28 cellular contexts compared by ENCODE assay signal in genomic region chr9:126318858-126319257, GRCh38.
"Had no signal": no experiment of that assay in that cellular context is flagged by ENCODE, and none has a peak within 500 bp of the region (broad histone marks: within the 10 kb centered on the region; RNA-seq: fewer than 3 reads in every experiment).

No MANE protein-coding gene starts in this region.

- H3K4me1 ChIP-seq: esophagus squamous epithelium, lower lobe of right lung, right lobe of liver, vagina had no signal

- H3K36me3 ChIP-seq: esophagus squamous epithelium, lower lobe of right lung, ovary, right lobe of liver, vagina had no signal

- H3K4me3 Mint-ChIP-seq: central memory CD8-positive, alpha-beta T cell; effector memory CD8-positive, alpha-beta T cell; immature natural killer cell; memory B cell; naive thymus-derived CD4-positive, alpha-beta T cell; nephron; stimulated activated effector memory CD8-positive, alpha-beta T cell treated with anti-CD3 and anti-CD28 coated beads, Interleukin-12 subunit alpha, Interleukin-12 subunit beta, amount 100 ng/mL, for 72 hours had no signal

- H3K27ac Mint-ChIP-seq: immature natural killer cell; memory B cell; nephron; stimulated activated effector memory CD8-positive, alpha-beta T cell treated with anti-CD3 and anti-CD28 coated beads, Interleukin-12 subunit alpha, Interleukin-12 subunit beta, amount 100 ng/mL, for 72 hours had no signal

- H3K27me3 ChIP-seq: esophagus squamous epithelium, ovary, right lobe of liver, vagina had no signal

- H3K36me3 Mint-ChIP-seq: memory B cell; stimulated activated effector memory CD8-positive, alpha-beta T cell treated with anti-CD3 and anti-CD28 coated beads, Interleukin-12 subunit alpha, Interleukin-12 subunit beta, amount 100 ng/mL, for 72 hours had no signal

- H3K27ac ChIP-seq: coronary artery, esophagus squamous epithelium, lower lobe of right lung, ovary, right lobe of liver, vagina had no signal

- H3K27me3 Mint-ChIP-seq: central memory CD8-positive, alpha-beta T cell; effector memory CD8-positive, alpha-beta T cell had no signal

- H3K4me3 ChIP-seq: coronary artery, esophagus squamous epithelium, lower lobe of right lung, mucosa of descending colon, ovary, right lobe of liver, smooth muscle cell, vagina had no signal

- H3K9me3 Mint-ChIP-seq: central memory CD8-positive, alpha-beta T cell; effector memory CD8-positive, alpha-beta T cell; stimulated activated effector memory CD8-positive, alpha-beta T cell treated with anti-CD3 and anti-CD28 coated beads, Interleukin-12 subunit alpha, Interleukin-12 subunit beta, amount 100 ng/mL, for 72 hours had no signal

- DNase-seq: dermis blood vessel endothelial cell; effector memory CD8-positive, alpha-beta T cell; erythroblast; esophagus squamous epithelium; foreskin melanocyte; glutamatergic neuron; hypothalamus; immature natural killer cell; islet precursor cell; kidney glomerular epithelial cell; left ventricle myocardium superior; lower lobe of right lung; mucosa of descending colon; naive thymus-derived CD4-positive, alpha-beta T cell; occipital lobe; ovary; right lobe of liver; stimulated activated CD4-positive, alpha-beta T cell treated with anti-CD3 and anti-CD28 coated beads, Interleukin-2, amount 100 ng/mL, for 24 hours; stimulated activated CD4-positive, alpha-beta T cell treated with anti-CD3 and anti-CD28 coated beads, Interleukin-4, amount 100 ng/mL, for 24 hours; stimulated activated naive CD8-positive, alpha-beta T cell treated with anti-CD3 and anti-CD28 coated beads, Interleukin-15, Interleukin-2, amounts not matched to agents 100 U/mL and 50 U/mL, for 24 hours; trophoblast cell had no signal

- H3K9me3 ChIP-seq: lower lobe of right lung, mucosa of descending colon, ovary, vagina had no signal

- ATAC-seq: effector memory CD8-positive, alpha-beta T cell; left ventricle myocardium superior; lower lobe of right lung; mucosa of descending colon; naive thymus-derived CD4-positive, alpha-beta T cell; right lobe of liver; stimulated activated effector memory CD8-positive, alpha-beta T cell treated with anti-CD3 and anti-CD28 coated beads, Interleukin-12 subunit alpha, Interleukin-12 subunit beta, amount 100 ng/mL, for 72 hours; stimulated activated naive CD8-positive, alpha-beta T cell treated with anti-CD3 and anti-CD28 coated beads, Interleukin-15, Interleukin-2, amounts not matched to agents 100 U/mL and 50 U/mL, for 24 hours had no signal

- H3K4me1 Mint-ChIP-seq: nephron had no signal

- H3K4me2 ChIP-seq: smooth muscle cell had no signal
